Comparison of ENCODE assay signal across 1 cellular context in the genomic region with DNA sequence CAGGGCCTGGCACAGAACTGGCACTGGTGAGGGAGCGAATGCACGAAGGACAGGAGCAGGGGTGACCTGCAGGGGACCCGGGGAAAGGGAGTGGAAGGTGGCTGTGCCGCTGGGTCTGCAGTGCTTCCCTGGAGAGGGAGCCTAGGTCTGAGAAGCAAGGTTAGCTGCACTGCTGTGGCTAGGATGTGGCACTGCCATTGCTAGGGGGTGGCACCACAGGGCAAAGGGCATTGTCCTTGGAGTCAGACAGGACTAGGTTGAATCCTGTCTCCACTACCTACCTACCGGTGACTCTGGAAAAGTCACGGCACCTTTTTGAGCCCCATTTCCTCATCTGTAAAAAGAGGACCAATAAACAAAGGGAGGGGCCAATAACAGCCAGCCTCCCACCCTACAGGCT.
TF ChIP-seq lines count a peak whose summit lies in the region.

No MANE protein-coding gene starts in this region.

TF ChIP-seq in HepG2, 621 proteins besides CTCF, POLR2A, EP300 and RAD21:
- TF ChIP-seq ZFYVE20 (CRISPR knock-in tag; IDR thresholded peaks at IDR 0.05; ENCODE audit: borderline replicate concordance, low read depth) (no peak), HNRNPL (IDR thresholded peaks at IDR 0.05; ENCODE audit: low read depth, low read length) (peak; percentile 56; the same call in 1 of the 2 replicates), ZNF414 (CRISPR knock-in tag; IDR thresholded peaks at IDR 0.05) (no peak)
